ENCODE assay signal across 1 cellular context in genomic region chr3:5013021-5013906, GRCh38.
TF ChIP-seq lines count a peak whose summit lies in the region.

No MANE protein-coding gene starts in this region.

TF ChIP-seq in K562, 482 proteins besides CTCF, POLR2A, EP300 and RAD21 (continued from another document and continues in another):
- TF ChIP-seq, protein P1, sequence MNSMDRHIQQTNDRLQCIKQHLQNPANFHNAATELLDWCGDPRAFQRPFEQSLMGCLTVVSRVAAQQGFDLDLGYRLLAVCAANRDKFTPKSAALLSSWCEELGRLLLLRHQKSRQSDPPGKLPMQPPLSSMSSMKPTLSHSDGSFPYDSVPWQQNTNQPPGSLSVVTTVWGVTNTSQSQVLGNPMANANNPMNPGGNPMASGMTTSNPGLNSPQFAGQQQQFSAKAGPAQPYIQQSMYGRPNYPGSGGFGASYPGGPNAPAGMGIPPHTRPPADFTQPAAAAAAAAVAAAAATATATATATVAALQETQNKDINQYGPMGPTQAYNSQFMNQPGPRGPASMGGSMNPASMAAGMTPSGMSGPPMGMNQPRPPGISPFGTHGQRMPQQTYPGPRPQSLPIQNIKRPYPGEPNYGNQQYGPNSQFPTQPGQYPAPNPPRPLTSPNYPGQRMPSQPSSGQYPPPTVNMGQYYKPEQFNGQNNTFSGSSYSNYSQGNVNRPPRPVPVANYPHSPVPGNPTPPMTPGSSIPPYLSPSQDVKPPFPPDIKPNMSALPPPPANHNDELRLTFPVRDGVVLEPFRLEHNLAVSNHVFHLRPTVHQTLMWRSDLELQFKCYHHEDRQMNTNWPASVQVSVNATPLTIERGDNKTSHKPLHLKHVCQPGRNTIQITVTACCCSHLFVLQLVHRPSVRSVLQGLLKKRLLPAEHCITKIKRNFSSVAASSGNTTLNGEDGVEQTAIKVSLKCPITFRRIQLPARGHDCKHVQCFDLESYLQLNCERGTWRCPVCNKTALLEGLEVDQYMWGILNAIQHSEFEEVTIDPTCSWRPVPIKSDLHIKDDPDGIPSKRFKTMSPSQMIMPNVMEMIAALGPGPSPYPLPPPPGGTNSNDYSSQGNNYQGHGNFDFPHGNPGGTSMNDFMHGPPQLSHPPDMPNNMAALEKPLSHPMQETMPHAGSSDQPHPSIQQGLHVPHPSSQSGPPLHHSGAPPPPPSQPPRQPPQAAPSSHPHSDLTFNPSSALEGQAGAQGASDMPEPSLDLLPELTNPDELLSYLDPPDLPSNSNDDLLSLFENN (IDR thresholded peaks at IDR 0.05; ENCODE audit: low read depth in 2 of 2, low read length in 2 of 2): no peak
- TF ChIP-seq, protein P2, sequence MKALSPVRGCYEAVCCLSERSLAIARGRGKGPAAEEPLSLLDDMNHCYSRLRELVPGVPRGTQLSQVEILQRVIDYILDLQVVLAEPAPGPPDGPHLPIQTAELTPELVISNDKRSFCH (CRISPR knock-in tag; IDR thresholded peaks at IDR 0.05): no peak
- TF ChIP-seq, protein P2 (tag; IDR thresholded peaks at IDR 0.05): no peak; the same call in 1 of the 2 replicates
- TF ChIP-seq ZNF280B (CRISPR knock-in tag; IDR thresholded peaks at IDR 0.05) (no peak), MLX (CRISPR knock-in tag; conservative IDR thresholded peaks at IDR 0.05) (no peak), GTF3C2 (IDR thresholded peaks at IDR 0.05; ENCODE audit: borderline replicate concordance, extremely low read depth, insufficient read length) (no peak), ZBTB1 (CRISPR knock-in tag; IDR thresholded peaks at IDR 0.05; ENCODE audit: borderline replicate concordance, low read depth) (no peak), NFE2L1 (tag; IDR thresholded peaks at IDR 0.05; ENCODE audit: borderline replicate concordance, low read depth) (no peak), IFI16 (CRISPR knock-in tag; IDR thresholded peaks at IDR 0.05) (no peak; the same call in 1 of the 2 replicates), ZFX (CRISPR knock-in tag; IDR thresholded peaks at IDR 0.05) (no peak), TAF7 (tag; IDR thresholded peaks at IDR 0.05) (no peak), CREBBP (IDR thresholded peaks at IDR 0.05; ENCODE audit: low read depth, low read length) (no peak), ZZZ3 (IDR thresholded peaks at IDR 0.05) (no peak), CBX8 (IDR thresholded peaks at IDR 0.05; ENCODE audit: borderline replicate concordance, extremely low read depth, low read depth, low read length, poor library complexity, severe bottlenecking) (no peak), ATF1 (CRISPR knock-in tag; IDR thresholded peaks at IDR 0.05) (no peak), ATF1 (tag; IDR thresholded peaks at IDR 0.05) (no peak), ZNF696 (CRISPR knock-in tag; conservative IDR thresholded peaks at IDR 0.05) (no peak), SIX5 (IDR thresholded peaks at IDR 0.05; ENCODE audit: borderline replicate concordance in 1 of 2, insufficient read depth in 1 of 2, low read depth in 1 of 2, low read length in 2 of 2) (no peak), MAFF (IDR thresholded peaks at IDR 0.05; ENCODE audit: low read length) (no peak), E2F4 (CRISPR knock-in tag; IDR thresholded peaks at IDR 0.05; ENCODE audit: low read depth) (no peak), ETV5 (CRISPR knock-in tag; IDR thresholded peaks at IDR 0.05; ENCODE audit: low read depth) (peak; percentile 72; the same call in 1 of the 2 replicates), CBFA2T2 (conservative IDR thresholded peaks at IDR 0.05) (no peak)
- TF ChIP-seq, protein P3, sequence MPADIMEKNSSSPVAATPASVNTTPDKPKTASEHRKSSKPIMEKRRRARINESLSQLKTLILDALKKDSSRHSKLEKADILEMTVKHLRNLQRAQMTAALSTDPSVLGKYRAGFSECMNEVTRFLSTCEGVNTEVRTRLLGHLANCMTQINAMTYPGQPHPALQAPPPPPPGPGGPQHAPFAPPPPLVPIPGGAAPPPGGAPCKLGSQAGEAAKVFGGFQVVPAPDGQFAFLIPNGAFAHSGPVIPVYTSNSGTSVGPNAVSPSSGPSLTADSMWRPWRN (IDR thresholded peaks at IDR 0.05; ENCODE audit: low read depth): no peak
- TF ChIP-seq, protein P4, sequence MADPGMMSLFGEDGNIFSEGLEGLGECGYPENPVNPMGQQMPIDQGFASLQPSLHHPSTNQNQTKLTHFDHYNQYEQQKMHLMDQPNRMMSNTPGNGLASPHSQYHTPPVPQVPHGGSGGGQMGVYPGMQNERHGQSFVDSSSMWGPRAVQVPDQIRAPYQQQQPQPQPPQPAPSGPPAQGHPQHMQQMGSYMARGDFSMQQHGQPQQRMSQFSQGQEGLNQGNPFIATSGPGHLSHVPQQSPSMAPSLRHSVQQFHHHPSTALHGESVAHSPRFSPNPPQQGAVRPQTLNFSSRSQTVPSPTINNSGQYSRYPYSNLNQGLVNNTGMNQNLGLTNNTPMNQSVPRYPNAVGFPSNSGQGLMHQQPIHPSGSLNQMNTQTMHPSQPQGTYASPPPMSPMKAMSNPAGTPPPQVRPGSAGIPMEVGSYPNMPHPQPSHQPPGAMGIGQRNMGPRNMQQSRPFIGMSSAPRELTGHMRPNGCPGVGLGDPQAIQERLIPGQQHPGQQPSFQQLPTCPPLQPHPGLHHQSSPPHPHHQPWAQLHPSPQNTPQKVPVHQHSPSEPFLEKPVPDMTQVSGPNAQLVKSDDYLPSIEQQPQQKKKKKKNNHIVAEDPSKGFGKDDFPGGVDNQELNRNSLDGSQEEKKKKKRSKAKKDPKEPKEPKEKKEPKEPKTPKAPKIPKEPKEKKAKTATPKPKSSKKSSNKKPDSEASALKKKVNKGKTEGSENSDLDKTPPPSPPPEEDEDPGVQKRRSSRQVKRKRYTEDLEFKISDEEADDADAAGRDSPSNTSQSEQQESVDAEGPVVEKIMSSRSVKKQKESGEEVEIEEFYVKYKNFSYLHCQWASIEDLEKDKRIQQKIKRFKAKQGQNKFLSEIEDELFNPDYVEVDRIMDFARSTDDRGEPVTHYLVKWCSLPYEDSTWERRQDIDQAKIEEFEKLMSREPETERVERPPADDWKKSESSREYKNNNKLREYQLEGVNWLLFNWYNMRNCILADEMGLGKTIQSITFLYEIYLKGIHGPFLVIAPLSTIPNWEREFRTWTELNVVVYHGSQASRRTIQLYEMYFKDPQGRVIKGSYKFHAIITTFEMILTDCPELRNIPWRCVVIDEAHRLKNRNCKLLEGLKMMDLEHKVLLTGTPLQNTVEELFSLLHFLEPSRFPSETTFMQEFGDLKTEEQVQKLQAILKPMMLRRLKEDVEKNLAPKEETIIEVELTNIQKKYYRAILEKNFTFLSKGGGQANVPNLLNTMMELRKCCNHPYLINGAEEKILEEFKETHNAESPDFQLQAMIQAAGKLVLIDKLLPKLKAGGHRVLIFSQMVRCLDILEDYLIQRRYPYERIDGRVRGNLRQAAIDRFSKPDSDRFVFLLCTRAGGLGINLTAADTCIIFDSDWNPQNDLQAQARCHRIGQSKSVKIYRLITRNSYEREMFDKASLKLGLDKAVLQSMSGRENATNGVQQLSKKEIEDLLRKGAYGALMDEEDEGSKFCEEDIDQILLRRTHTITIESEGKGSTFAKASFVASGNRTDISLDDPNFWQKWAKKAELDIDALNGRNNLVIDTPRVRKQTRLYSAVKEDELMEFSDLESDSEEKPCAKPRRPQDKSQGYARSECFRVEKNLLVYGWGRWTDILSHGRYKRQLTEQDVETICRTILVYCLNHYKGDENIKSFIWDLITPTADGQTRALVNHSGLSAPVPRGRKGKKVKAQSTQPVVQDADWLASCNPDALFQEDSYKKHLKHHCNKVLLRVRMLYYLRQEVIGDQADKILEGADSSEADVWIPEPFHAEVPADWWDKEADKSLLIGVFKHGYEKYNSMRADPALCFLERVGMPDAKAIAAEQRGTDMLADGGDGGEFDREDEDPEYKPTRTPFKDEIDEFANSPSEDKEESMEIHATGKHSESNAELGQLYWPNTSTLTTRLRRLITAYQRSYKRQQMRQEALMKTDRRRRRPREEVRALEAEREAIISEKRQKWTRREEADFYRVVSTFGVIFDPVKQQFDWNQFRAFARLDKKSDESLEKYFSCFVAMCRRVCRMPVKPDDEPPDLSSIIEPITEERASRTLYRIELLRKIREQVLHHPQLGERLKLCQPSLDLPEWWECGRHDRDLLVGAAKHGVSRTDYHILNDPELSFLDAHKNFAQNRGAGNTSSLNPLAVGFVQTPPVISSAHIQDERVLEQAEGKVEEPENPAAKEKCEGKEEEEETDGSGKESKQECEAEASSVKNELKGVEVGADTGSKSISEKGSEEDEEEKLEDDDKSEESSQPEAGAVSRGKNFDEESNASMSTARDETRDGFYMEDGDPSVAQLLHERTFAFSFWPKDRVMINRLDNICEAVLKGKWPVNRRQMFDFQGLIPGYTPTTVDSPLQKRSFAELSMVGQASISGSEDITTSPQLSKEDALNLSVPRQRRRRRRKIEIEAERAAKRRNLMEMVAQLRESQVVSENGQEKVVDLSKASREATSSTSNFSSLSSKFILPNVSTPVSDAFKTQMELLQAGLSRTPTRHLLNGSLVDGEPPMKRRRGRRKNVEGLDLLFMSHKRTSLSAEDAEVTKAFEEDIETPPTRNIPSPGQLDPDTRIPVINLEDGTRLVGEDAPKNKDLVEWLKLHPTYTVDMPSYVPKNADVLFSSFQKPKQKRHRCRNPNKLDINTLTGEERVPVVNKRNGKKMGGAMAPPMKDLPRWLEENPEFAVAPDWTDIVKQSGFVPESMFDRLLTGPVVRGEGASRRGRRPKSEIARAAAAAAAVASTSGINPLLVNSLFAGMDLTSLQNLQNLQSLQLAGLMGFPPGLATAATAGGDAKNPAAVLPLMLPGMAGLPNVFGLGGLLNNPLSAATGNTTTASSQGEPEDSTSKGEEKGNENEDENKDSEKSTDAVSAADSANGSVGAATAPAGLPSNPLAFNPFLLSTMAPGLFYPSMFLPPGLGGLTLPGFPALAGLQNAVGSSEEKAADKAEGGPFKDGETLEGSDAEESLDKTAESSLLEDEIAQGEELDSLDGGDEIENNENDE (IDR thresholded peaks at IDR 0.05; ENCODE audit: low read depth, low read length): no peak
- TF ChIP-seq, protein P5, sequence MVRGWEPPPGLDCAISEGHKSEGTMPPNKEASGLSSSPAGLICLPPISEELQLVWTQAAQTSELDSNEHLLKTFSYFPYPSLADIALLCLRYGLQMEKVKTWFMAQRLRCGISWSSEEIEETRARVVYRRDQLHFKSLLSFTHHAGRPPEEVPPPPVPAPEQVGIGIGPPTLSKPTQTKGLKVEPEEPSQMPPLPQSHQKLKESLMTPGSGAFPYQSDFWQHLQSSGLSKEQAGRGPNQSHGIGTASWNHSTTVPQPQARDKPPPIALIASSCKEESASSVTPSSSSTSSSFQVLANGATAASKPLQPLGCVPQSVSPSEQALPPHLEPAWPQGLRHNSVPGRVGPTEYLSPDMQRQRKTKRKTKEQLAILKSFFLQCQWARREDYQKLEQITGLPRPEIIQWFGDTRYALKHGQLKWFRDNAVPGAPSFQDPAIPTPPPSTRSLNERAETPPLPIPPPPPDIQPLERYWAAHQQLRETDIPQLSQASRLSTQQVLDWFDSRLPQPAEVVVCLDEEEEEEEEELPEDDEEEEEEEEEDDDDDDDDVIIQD (CRISPR knock-in tag; IDR thresholded peaks at IDR 0.05): no peak
- TF ChIP-seq, protein P6, sequence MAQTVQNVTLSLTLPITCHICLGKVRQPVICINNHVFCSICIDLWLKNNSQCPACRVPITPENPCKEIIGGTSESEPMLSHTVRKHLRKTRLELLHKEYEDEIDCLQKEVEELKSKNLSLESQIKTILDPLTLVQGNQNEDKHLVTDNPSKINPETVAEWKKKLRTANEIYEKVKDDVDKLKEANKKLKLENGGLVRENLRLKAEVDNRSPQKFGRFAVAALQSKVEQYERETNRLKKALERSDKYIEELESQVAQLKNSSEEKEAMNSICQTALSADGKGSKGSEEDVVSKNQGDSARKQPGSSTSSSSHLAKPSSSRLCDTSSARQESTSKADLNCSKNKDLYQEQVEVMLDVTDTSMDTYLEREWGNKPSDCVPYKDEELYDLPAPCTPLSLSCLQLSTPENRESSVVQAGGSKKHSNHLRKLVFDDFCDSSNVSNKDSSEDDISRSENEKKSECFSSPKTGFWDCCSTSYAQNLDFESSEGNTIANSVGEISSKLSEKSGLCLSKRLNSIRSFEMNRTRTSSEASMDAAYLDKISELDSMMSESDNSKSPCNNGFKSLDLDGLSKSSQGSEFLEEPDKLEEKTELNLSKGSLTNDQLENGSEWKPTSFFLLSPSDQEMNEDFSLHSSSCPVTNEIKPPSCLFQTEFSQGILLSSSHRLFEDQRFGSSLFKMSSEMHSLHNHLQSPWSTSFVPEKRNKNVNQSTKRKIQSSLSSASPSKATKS (CRISPR knock-in tag; IDR thresholded peaks at IDR 0.05): no peak
